8 cellular contexts compared by ENCODE assay signal in genomic region chr21:28884976-28885852, GRCh38.
DNase-seq lines count a peak whose midpoint lies in the region; ATAC-seq lines count a peak whose summit lies in the region.

No MANE protein-coding gene starts in this region.

- H3K27ac ChIP-seq in cingulate gyrus (ENCODE audit: low read depth, low read length) = peak overlapping the region; percentile 96
- H3K27ac ChIP-seq in layer of hippocampus (ENCODE audit: low read depth, low read length) = peak overlapping the region; percentile 96

- no peaks in the 10 kb centered on the region for H3K27me3 ChIP-seq in layer of hippocampus (ENCODE audit: control insufficient read depth, insufficient read depth, low read length)

- ATAC-seq in HG03439 (IDR thresholded peaks at IDR 0.05; ENCODE audit: unreplicated experiment) = peak; percentile 98

- DNase-seq in Ammon's horn (ENCODE audit: low spot score) = peak; percentile 92
- DNase-seq in GM19238 (ENCODE audit: insufficient read length, low spot score) = peak; percentile 91
- DNase-seq in NCI-H510A (lab: John Stamatoyannopoulos, UW) = peak; percentile 73
- DNase-seq in activated CD4-positive, alpha-beta T cell treated with anti-CD3 and anti-CD28 coated beads for 24 hours (ENCODE audit: low read depth in 2 of 2) = peak; percentile 82 to 85
- DNase-seq in stimulated activated CD4-positive, alpha-beta T cell treated with anti-CD3 and anti-CD28 coated beads, Interleukin-1b, Interleukin-23, amount 100 ng/mL, for 24 hours (ENCODE audit: low read depth in 4 of 4, low spot score in 1 of 4) = peak; percentile 73 to 88 (median 82)

Comparison
In these comparisons a context has a peak if more than half of its experiments do, and no peak if none do; other contexts are left out.
1. Peak in every context shown above with its lines: DNase-seq, ATAC-seq and H3K27ac ChIP-seq.